ENCODE assay signal across 1 cellular context in the genomic region with DNA sequence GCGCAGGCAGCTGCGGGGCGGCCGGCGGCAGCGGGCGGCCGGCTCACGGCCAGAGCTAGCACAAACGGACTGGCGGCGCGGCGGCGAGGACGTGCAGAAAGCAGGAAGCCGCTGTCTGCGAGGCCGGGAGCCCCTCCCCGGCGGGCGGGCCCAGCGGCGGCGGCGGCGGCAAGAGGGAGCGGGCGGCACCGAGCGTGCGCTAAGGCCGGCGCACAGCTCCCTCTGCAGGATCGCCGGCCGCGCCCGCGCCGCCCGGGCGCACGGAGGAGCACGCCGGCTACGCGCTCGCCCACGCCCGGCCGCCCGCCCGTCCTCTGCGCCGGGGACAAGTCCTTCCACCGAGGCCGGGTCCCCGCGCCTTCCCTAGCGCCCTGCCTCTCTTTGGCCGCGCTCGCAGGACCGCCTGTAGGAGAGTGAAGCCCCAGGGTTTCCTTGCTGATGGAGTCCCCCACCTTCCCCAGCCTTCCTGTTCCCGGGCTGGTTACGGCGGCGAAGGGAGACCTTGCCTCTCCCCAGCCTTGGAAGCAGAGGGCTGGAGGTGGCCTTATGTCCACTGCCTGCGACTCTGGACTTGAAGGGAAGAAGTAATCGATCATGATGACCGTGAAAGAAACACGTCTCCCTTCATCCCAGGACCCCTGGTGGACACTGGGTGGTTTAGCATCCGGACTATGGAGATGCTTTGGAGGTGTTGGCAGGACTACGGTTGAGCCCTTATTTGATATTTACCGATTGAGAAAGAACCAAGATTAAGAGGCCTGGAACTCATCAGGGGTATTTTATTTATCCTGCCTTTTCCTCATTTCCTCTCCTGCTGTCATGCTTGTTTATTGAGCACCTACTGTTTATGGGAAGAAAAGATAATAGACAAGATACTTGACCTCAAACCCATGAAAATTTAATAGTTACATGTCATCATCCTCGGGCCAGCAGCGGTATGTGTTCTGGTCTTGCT.
TF ChIP-seq lines count a peak whose summit lies in the region.

A gene (minus strand): TSS at position 102 of the 955 bp plus-strand sequence. CDS start 191 bp downstream, outside the sequence.

TF ChIP-seq in HCT116, 20 proteins besides CTCF, POLR2A, EP300 and RAD21 (continued from another document):
- TF ChIP-seq, protein P1, sequence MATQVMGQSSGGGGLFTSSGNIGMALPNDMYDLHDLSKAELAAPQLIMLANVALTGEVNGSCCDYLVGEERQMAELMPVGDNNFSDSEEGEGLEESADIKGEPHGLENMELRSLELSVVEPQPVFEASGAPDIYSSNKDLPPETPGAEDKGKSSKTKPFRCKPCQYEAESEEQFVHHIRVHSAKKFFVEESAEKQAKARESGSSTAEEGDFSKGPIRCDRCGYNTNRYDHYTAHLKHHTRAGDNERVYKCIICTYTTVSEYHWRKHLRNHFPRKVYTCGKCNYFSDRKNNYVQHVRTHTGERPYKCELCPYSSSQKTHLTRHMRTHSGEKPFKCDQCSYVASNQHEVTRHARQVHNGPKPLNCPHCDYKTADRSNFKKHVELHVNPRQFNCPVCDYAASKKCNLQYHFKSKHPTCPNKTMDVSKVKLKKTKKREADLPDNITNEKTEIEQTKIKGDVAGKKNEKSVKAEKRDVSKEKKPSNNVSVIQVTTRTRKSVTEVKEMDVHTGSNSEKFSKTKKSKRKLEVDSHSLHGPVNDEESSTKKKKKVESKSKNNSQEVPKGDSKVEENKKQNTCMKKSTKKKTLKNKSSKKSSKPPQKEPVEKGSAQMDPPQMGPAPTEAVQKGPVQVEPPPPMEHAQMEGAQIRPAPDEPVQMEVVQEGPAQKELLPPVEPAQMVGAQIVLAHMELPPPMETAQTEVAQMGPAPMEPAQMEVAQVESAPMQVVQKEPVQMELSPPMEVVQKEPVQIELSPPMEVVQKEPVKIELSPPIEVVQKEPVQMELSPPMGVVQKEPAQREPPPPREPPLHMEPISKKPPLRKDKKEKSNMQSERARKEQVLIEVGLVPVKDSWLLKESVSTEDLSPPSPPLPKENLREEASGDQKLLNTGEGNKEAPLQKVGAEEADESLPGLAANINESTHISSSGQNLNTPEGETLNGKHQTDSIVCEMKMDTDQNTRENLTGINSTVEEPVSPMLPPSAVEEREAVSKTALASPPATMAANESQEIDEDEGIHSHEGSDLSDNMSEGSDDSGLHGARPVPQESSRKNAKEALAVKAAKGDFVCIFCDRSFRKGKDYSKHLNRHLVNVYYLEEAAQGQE (IDR thresholded peaks at IDR 0.05; ENCODE audit: low read depth) = no peak
- TF ChIP-seq CBX3 (IDR thresholded peaks at IDR 0.05; ENCODE audit: low read depth) (no peak), ELF1 (IDR thresholded peaks at IDR 0.05; ENCODE audit: borderline replicate concordance, low read depth) (no peak), SP1 (IDR thresholded peaks at IDR 0.05; ENCODE audit: low read depth) (no peak), EGR1 (IDR thresholded peaks at IDR 0.05; ENCODE audit: low read depth) (peak; percentile 68; the same call in 1 of the 2 replicates), ZFX (IDR thresholded peaks at IDR 0.05) (peak; percentile 62; the same call in 1 of the 2 replicates), EZH2 (IDR thresholded peaks at IDR 0.05) (no peak), ZNF274 (IDR thresholded peaks at IDR 0.05; ENCODE audit: low read depth, low read length) (no peak), POLR2AphosphoS5 (IDR thresholded peaks at IDR 0.05; ENCODE audit: low read depth, low read length) (peak; percentile 87), SRF (IDR thresholded peaks at IDR 0.05; ENCODE audit: low read depth) (no peak)
- TF ChIP-seq, protein P2, sequence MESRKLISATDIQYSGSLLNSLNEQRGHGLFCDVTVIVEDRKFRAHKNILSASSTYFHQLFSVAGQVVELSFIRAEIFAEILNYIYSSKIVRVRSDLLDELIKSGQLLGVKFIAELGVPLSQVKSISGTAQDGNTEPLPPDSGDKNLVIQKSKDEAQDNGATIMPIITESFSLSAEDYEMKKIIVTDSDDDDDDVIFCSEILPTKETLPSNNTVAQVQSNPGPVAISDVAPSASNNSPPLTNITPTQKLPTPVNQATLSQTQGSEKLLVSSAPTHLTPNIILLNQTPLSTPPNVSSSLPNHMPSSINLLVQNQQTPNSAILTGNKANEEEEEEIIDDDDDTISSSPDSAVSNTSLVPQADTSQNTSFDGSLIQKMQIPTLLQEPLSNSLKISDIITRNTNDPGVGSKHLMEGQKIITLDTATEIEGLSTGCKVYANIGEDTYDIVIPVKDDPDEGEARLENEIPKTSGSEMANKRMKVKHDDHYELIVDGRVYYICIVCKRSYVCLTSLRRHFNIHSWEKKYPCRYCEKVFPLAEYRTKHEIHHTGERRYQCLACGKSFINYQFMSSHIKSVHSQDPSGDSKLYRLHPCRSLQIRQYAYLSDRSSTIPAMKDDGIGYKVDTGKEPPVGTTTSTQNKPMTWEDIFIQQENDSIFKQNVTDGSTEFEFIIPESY (IDR thresholded peaks at IDR 0.05; ENCODE audit: extremely low read depth, insufficient replicate concordance, low read length) = no peak
- TF ChIP-seq, protein P3, sequence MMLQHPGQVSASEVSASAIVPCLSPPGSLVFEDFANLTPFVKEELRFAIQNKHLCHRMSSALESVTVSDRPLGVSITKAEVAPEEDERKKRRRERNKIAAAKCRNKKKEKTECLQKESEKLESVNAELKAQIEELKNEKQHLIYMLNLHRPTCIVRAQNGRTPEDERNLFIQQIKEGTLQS (IDR thresholded peaks at IDR 0.05) = no peak
